In the genomic region with DNA sequence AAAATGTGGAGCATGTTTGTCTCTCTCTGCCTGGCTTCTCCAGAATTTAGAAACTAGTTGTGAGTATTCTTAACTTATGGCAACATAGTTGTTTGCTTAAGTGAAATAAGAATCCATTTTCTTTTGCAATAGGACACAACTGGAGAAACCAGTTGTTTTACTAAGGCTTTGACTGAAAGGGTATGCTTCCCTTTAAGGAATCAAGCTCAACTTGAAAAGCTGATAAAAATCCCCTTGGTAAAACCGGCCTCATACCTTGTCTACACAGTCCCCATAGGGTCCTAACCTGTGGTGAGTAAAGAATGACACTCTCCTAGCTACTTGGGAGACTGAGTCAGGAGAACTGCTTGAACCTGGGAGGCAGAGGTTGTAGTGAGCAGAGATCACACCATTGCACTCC, we compare ENCODE assay signal across 29 cellular contexts.
"Had no signal": no experiment of that assay in that cellular context is flagged by ENCODE, and none has a peak within 500 bp of the region (broad histone marks: within the 10 kb centered on the region; RNA-seq: fewer than 3 reads in every experiment).

No MANE protein-coding gene starts in this region.

- ATAC-seq: left cardiac atrium; left lobe of liver; naive thymus-derived CD8-positive, alpha-beta T cell; pancreas; right cardiac atrium; sciatic nerve; stimulated activated naive B cell treated with anti-CD40 and anti-IgM and Interleukin-4, amounts not matched to agents 10 μg/mL and 1 μg/mL and 100 μg/mL, for 72 hours; stimulated activated naive CD8-positive, alpha-beta T cell treated with anti-CD3 and anti-CD28 coated beads, Interleukin-15, Interleukin-2, amounts not matched to agents 100 U/mL and 50 U/mL, for 24 hours had no signal

- H3K27ac Mint-ChIP-seq: naive thymus-derived CD8-positive, alpha-beta T cell; nephron; stimulated activated naive B cell treated with anti-CD40 and anti-IgM and Interleukin-4, amounts not matched to agents 10 μg/mL and 1 μg/mL and 100 μg/mL, for 72 hours had no signal

- H3K9me3 ChIP-seq: pancreas, testis, thyroid gland, vagina had no signal

- H3K27me3 Mint-ChIP-seq: naive thymus-derived CD8-positive, alpha-beta T cell; stimulated activated naive B cell treated with anti-CD40 and anti-IgM and Interleukin-4, amounts not matched to agents 10 μg/mL and 1 μg/mL and 100 μg/mL, for 72 hours had no signal

- H3K4me1 Mint-ChIP-seq: neural crest cell; stimulated activated naive B cell treated with anti-CD40 and anti-IgM and Interleukin-4, amounts not matched to agents 10 μg/mL and 1 μg/mL and 100 μg/mL, for 72 hours had no signal

- H3K4me3 ChIP-seq: lower lobe of right lung, pancreas, prostate gland, skin epidermis, stomach, testis, thyroid gland, transverse colon, vagina had no signal

- H3K4me3 Mint-ChIP-seq: naive thymus-derived CD8-positive, alpha-beta T cell; nephron; neural crest cell; stimulated activated naive B cell treated with anti-CD40 and anti-IgM and Interleukin-4, amounts not matched to agents 10 μg/mL and 1 μg/mL and 100 μg/mL, for 72 hours had no signal

- H3K27ac ChIP-seq: lower lobe of right lung, pancreas, prostate gland, skin epidermis, stomach, testis, thyroid gland, transverse colon, vagina had no signal

- DNase-seq: hippocampal formation; kidney glomerular epithelial cell; left cardiac atrium; lower lobe of right lung; mammary epithelial cell; mesenchymal stem cell; naive thymus-derived CD8-positive, alpha-beta T cell; nucleus accumbens; pancreas; posterior cingulate gyrus; retina; right cardiac atrium; stimulated activated CD4-positive, alpha-beta T cell treated with anti-CD3 and anti-CD28 coated beads, Interleukin-12 subunit alpha, Interleukin-12 subunit beta, amount 100 ng/mL, for 4 hours; stimulated activated CD4-positive, alpha-beta T cell treated with anti-CD3 and anti-CD28 coated beads, Interleukin-15, amount 100 ng/mL, for 24 hours; stimulated activated CD4-positive, alpha-beta T cell treated with anti-CD3 and anti-CD28 coated beads, Interleukin-2, amount 100 ng/mL, for 24 hours; stimulated activated CD4-positive, alpha-beta T cell treated with anti-CD3 and anti-CD28 coated beads, Interleukin-4, amount 100 ng/mL, for 1 hour; stimulated activated naive B cell treated with anti-CD40 and anti-IgM and Interleukin-4, amounts not matched to agents 10 μg/mL and 1 μg/mL and 100 μg/mL, for 72 hours; stimulated activated naive CD8-positive, alpha-beta T cell treated with anti-CD3 and anti-CD28 coated beads, Interleukin-15, Interleukin-2, amounts not matched to agents 100 U/mL and 50 U/mL, for 24 hours; stomach; testis; thyroid gland; transverse colon had no signal

- H3K27me3 ChIP-seq: pancreas, stomach, testis, thyroid gland, transverse colon, vagina had no signal

- H3K36me3 ChIP-seq: lower lobe of right lung, pancreas, prostate gland, stomach, thyroid gland, transverse colon, vagina had no signal

- H3K4me1 ChIP-seq: lower lobe of right lung, prostate gland, testis, vagina had no signal
